ENCODE assay signal across 15 cellular contexts in genomic region chr14:79016828-79017505, GRCh38.
DNase-seq lines count a peak whose midpoint lies in the region; ATAC-seq, FAIRE-seq and TF ChIP-seq lines count a peak whose summit lies in the region.
"Had no signal": no experiment of that assay in that cellular context is flagged by ENCODE, and none has a peak within 500 bp of the region (broad histone marks: within the 10 kb centered on the region; RNA-seq: fewer than 3 reads in every experiment).

No MANE protein-coding gene starts in this region.

- no peaks in the 10 kb centered on the region for H3F3A ChIP-seq in smooth muscle cell (ENCODE audit: low read depth)

- TF ChIP-seq CTCF in fibroblast of lung (conservative IDR thresholded peaks at IDR 0.05 in 1 of 2, IDR thresholded peaks at IDR 0.05 in 1 of 2; ENCODE audit: low read depth in 1 of 2, low read length in 2 of 2) = no peak
- TF ChIP-seq CTCF in smooth muscle cell (IDR thresholded peaks at IDR 0.05; ENCODE audit: borderline replicate concordance, insufficient read depth, poor library complexity, severe bottlenecking) = no peak

- H3K36me3 ChIP-seq in fibroblast of lung (ENCODE audit: control insufficient read depth, insufficient read depth, low read length) = no peaks in the 10 kb centered on the region
- H3K36me3 ChIP-seq in smooth muscle cell (ENCODE audit: low read depth) = no peaks in the 10 kb centered on the region
- H3K36me3 ChIP-seq: tibial artery had no signal

- DNase-seq in DMS153 (lab: John Stamatoyannopoulos, UW) (peak; percentile 34), DMS153 treated with DMSO at 0.1 percent for 48 hours (lab: John Stamatoyannopoulos, UW; ENCODE audit: unreplicated experiment) (no peak), RCC 7860 (ENCODE audit: low spot score) (peak; percentile 70), fibroblast of lung (ENCODE audit: low read depth in 2 of 2) (peak; percentile 77 to 89), smooth muscle cell (lab: John Stamatoyannopoulos, UW; ENCODE audit: unreplicated experiment) (no peak), hypothalamus (lab: John Stamatoyannopoulos, UW) (no peak)
- no peak for DNase-seq in activated T-helper 1 cell treated with anti-CD3 and anti-CD28 coated beads, Interleukin-12 subunit alpha, Interleukin-12 subunit beta, Interleukin-2, Interleukin-4 antibody, amounts not matched to agents 30 ng/mL and 10 ng/mL and 1 ng/mL, durations not matched to agents 14 hours and 24 hours and 36 hours (ENCODE audit: low spot score)
- DNase-seq: 8988T, mesendoderm, NCI-H1048, psoas muscle, tibial artery had no signal

- WGBS in smooth muscle cell (ENCODE audit: low lambda C conversion rate) = 56% methylated on average over 7 of the region's 7 CpGs

- H4K20me1 ChIP-seq in fibroblast of lung (ENCODE audit: control insufficient read depth, extremely low read depth, insufficient read depth, low read length) (no peaks in the 10 kb centered on the region), smooth muscle cell (ENCODE audit: low read depth) (no peaks in the 10 kb centered on the region)

- H3K9me3 ChIP-seq in fibroblast of lung (ENCODE audit: control insufficient read depth, insufficient read depth, low read depth, low read length) = no peaks in the 10 kb centered on the region
- no peaks in the 10 kb centered on the region for H3K9me3 ChIP-seq in smooth muscle cell (replicated peaks; ENCODE audit: low read depth)
- H3K9me3 ChIP-seq: psoas muscle, tibial artery had no signal

- H3K9me3 Mint-ChIP-seq in activated T-helper 1 cell treated with anti-CD3 and anti-CD28 coated beads, Interleukin-12 subunit alpha, Interleukin-12 subunit beta, Interleukin-2, Interleukin-4 antibody, amounts not matched to agents 30 ng/mL and 10 ng/mL and 1 ng/mL, durations not matched to agents 14 hours and 24 hours and 36 hours = no peaks in the 10 kb centered on the region

- H3K36me3 Mint-ChIP-seq in activated T-helper 1 cell treated with anti-CD3 and anti-CD28 coated beads, Interleukin-12 subunit alpha, Interleukin-12 subunit beta, Interleukin-2, Interleukin-4 antibody, amounts not matched to agents 30 ng/mL and 10 ng/mL and 1 ng/mL, durations not matched to agents 14 hours and 24 hours and 36 hours (ENCODE audit: low read depth) = no peaks in the 10 kb centered on the region

- H3K79me2 ChIP-seq in fibroblast of lung (ENCODE audit: control insufficient read depth, insufficient read depth, low read length) (no peaks in the 10 kb centered on the region), smooth muscle cell (ENCODE audit: low read depth) (no peaks in the 10 kb centered on the region)

- peak overlapping the region; percentile 5 for H3K27ac ChIP-seq in fibroblast of lung (ENCODE audit: insufficient read depth, low read length)
- H3K27ac ChIP-seq in smooth muscle cell (ENCODE audit: low read depth) = no peak overlapping the region
- H3K27ac ChIP-seq: psoas muscle, tibial artery had no signal

- H3K27me3 ChIP-seq in fibroblast of lung (ENCODE audit: control insufficient read depth, insufficient read depth, low read length) = no peaks in the 10 kb centered on the region
- no peaks in the 10 kb centered on the region for H3K27me3 ChIP-seq in smooth muscle cell (ENCODE audit: low read depth)
- H3K27me3 ChIP-seq: tibial artery had no signal

- no peak overlapping the region for H3K9ac ChIP-seq in fibroblast of lung (ENCODE audit: insufficient read depth, low read length)
- no peak overlapping the region for H3K9ac ChIP-seq in smooth muscle cell (ENCODE audit: low read depth)

- FAIRE-seq in RCC 7860 (lab: Jason Lieb, UNC) = no peak
- FAIRE-seq: TTC549 had no signal

- no peak for ATAC-seq in HG03039 (IDR thresholded peaks at IDR 0.05; ENCODE audit: unreplicated experiment)
- ATAC-seq: HCT116, psoas muscle had no signal

- H3K4me2 ChIP-seq in fibroblast of lung (ENCODE audit: extremely low read depth, insufficient read depth, low read length) = no peak overlapping the region
- H3K4me2 ChIP-seq in smooth muscle cell = peak overlapping the region; percentile 37

- H3K4me1 ChIP-seq in fibroblast of lung (ENCODE audit: control insufficient read depth, extremely low read depth, insufficient read depth, low read length) (peaks cover 6% of the 10 kb centered on the region), smooth muscle cell (ENCODE audit: low read depth) (no peaks in the 10 kb centered on the region)
- H3K4me1 ChIP-seq: psoas muscle, tibial artery had no signal

- H3K27me3 Mint-ChIP-seq in activated T-helper 1 cell treated with anti-CD3 and anti-CD28 coated beads, Interleukin-12 subunit alpha, Interleukin-12 subunit beta, Interleukin-2, Interleukin-4 antibody, amounts not matched to agents 30 ng/mL and 10 ng/mL and 1 ng/mL, durations not matched to agents 14 hours and 24 hours and 36 hours (ENCODE audit: insufficient read depth) = no peaks in the 10 kb centered on the region

- no peak overlapping the region for H3K27ac Mint-ChIP-seq in activated T-helper 1 cell treated with anti-CD3 and anti-CD28 coated beads, Interleukin-12 subunit alpha, Interleukin-12 subunit beta, Interleukin-2, Interleukin-4 antibody, amounts not matched to agents 30 ng/mL and 10 ng/mL and 1 ng/mL, durations not matched to agents 14 hours and 24 hours and 36 hours

- no peaks in the 10 kb centered on the region for H3K4me1 Mint-ChIP-seq in activated T-helper 1 cell treated with anti-CD3 and anti-CD28 coated beads, Interleukin-12 subunit alpha, Interleukin-12 subunit beta, Interleukin-2, Interleukin-4 antibody, amounts not matched to agents 30 ng/mL and 10 ng/mL and 1 ng/mL, durations not matched to agents 14 hours and 24 hours and 36 hours (ENCODE audit: low read depth)

- intact Hi-C loops in activated T-helper 1 cell treated with anti-CD3 and anti-CD28 coated beads, Interleukin-12 subunit alpha, Interleukin-12 subunit beta, Interleukin-2, Interleukin-4 antibody, amounts not matched to agents 30 ng/mL and 10 ng/mL and 1 ng/mL, durations not matched to agents 14 hours and 24 hours and 36 hours (cut with micrococcal nuclease) = no loop called here

- no peak overlapping the region for H3K4me3 Mint-ChIP-seq in activated T-helper 1 cell treated with anti-CD3 and anti-CD28 coated beads, Interleukin-12 subunit alpha, Interleukin-12 subunit beta, Interleukin-2, Interleukin-4 antibody, amounts not matched to agents 30 ng/mL and 10 ng/mL and 1 ng/mL, durations not matched to agents 14 hours and 24 hours and 36 hours

- no peak overlapping the region for H3K4me3 ChIP-seq in fibroblast of lung (replicated peaks in 1 of 4; ENCODE audit: control extremely low read depth in 1 of 4, insufficient read depth in 1 of 4, low read depth in 3 of 4, low read length in 4 of 4)
- H3K4me3 ChIP-seq in smooth muscle cell = no peak overlapping the region
- H3K4me3 ChIP-seq: psoas muscle, tibial artery had no signal

- H2AFZ ChIP-seq in fibroblast of lung (ENCODE audit: low read length) (no peak overlapping the region), smooth muscle cell (ENCODE audit: low read depth) (no peak overlapping the region)

Comparison
In these comparisons a context has a peak if more than half of its experiments do, and no peak if none do; other contexts are left out.
1. DNase-seq: peak in DMS153 (single experiment), RCC 7860 (single experiment) and fibroblast of lung (2 of 2); none in DMS153 treated with DMSO at 0.1 percent for 48 hours (single experiment), smooth muscle cell (single experiment), hypothalamus (0 of 51) and activated T-helper 1 cell treated with anti-CD3 and anti-CD28 coated beads, Interleukin-12 subunit alpha, Interleukin-12 subunit beta, Interleukin-2, Interleukin-4 antibody, amounts not matched to agents 30 ng/mL and 10 ng/mL and 1 ng/mL, durations not matched to agents 14 hours and 24 hours and 36 hours (single experiment).